In genomic region chr9:16321461-16322119, GRCh38 we compare ENCODE assay signal across 13 cellular contexts.
DNase-seq lines count a peak whose midpoint lies in the region; ATAC-seq and TF ChIP-seq lines count a peak whose summit lies in the region.
"Had no signal": no experiment of that assay in that cellular context is flagged by ENCODE, and none has a peak within 500 bp of the region (broad histone marks: within the 10 kb centered on the region; RNA-seq: fewer than 3 reads in every experiment).

No MANE protein-coding gene starts in this region.

- no peaks in the 10 kb centered on the region for H3K36me3 Mint-ChIP-seq in effector memory CD8-positive, alpha-beta T cell (ENCODE audit: insufficient read depth)

- H3K9me3 Mint-ChIP-seq in effector memory CD8-positive, alpha-beta T cell, result peaks cover 0 to 10% of the 10 kb centered on the region in 2 donors

- no peak overlapping the region for H3K4me3 Mint-ChIP-seq in effector memory CD8-positive, alpha-beta T cell
- H3K4me3 Mint-ChIP-seq: activated T-cell treated with anti-CD3 and anti-CD28 coated beads, Interleukin-2, amount 50 U/mL, for 72 hours had no signal

- H3K27ac Mint-ChIP-seq in effector memory CD8-positive, alpha-beta T cell, result no peak overlapping the region
- H3K27ac Mint-ChIP-seq: activated T-cell treated with anti-CD3 and anti-CD28 coated beads, Interleukin-2, amount 50 U/mL, for 72 hours had no signal

- H3K4me2 ChIP-seq in osteoblast (ENCODE audit: insufficient read depth, low read length), result no peak overlapping the region

- H3K79me2 ChIP-seq in osteoblast (ENCODE audit: insufficient read depth, low read length), result no peaks in the 10 kb centered on the region

- TF ChIP-seq CTCF in fibroblast of mammary gland (conservative IDR thresholded peaks at IDR 0.05; ENCODE audit: control insufficient read depth, insufficient read depth, low read depth, low read length) (no peak), osteoblast (IDR thresholded peaks at IDR 0.05; ENCODE audit: extremely low read depth, low read depth, low read length) (no peak)

- no peak overlapping the region for H3K4me3 ChIP-seq in fibroblast of mammary gland (ENCODE audit: control insufficient read depth, low read depth, low read length)
- no peak overlapping the region for H3K4me3 ChIP-seq in osteoblast (ENCODE audit: insufficient read depth, low read length)
- H3K4me3 ChIP-seq: ovary, uterus had no signal

- H3K27me3 Mint-ChIP-seq in effector memory CD8-positive, alpha-beta T cell, result no peaks in the 10 kb centered on the region

- no peaks in the 10 kb centered on the region for H3K4me1 Mint-ChIP-seq in effector memory CD8-positive, alpha-beta T cell (ENCODE audit: low read depth in 2 of 2)

- no peak for ATAC-seq in effector memory CD8-positive, alpha-beta T cell (replicated peaks)
- ATAC-seq: activated T-cell treated with anti-CD3 and anti-CD28 coated beads, Interleukin-2, amount 50 U/mL, for 72 hours; HCT116 had no signal

- H2AFZ ChIP-seq in osteoblast (ENCODE audit: low read length), result peak overlapping the region; percentile 64

- no peaks in the 10 kb centered on the region for H4K20me1 ChIP-seq in osteoblast (ENCODE audit: insufficient read depth, low read length)

- H3K36me3 ChIP-seq in osteoblast (ENCODE audit: insufficient read depth, low read length), result no peaks in the 10 kb centered on the region
- H3K36me3 ChIP-seq: ovary, uterus had no signal

- peak; percentile 6 for DNase-seq in ELF-1 (ENCODE audit: low read depth, low spot score)
- DNase-seq in RPMI7951 (ENCODE audit: low read depth), result peak; percentile 90
- DNase-seq in fibroblast of mammary gland (ENCODE audit: low read depth), result peak; percentile 86
- DNase-seq in osteoblast (ENCODE audit: insufficient read length, low spot score, missing footprints), result peak; percentile 97
- DNase-seq in NCI-H187 (lab: John Stamatoyannopoulos, UW), result no peak
- no peak for DNase-seq in activated gamma-delta T cell (lab: John Stamatoyannopoulos, UW)
- DNase-seq in effector memory CD8-positive, alpha-beta T cell, result no peak
- no peak for DNase-seq in NCI-H2081 treated with DMSO at 0.1 percent for 48 hours (lab: John Stamatoyannopoulos, UW)
- DNase-seq: activated T-cell treated with anti-CD3 and anti-CD28 coated beads, Interleukin-2, amount 50 U/mL, for 72 hours; DMS79; uterus had no signal

- peaks cover 11% of the 10 kb centered on the region for H3K4me1 ChIP-seq in osteoblast (ENCODE audit: insufficient read depth, low read length)
- H3K4me1 ChIP-seq: uterus had no signal

- peak overlapping the region; percentile 67 for H3K27ac ChIP-seq in osteoblast (ENCODE audit: low read depth, low read length)
- H3K27ac ChIP-seq: ovary, uterus had no signal

- no peaks in the 10 kb centered on the region for H3K27me3 ChIP-seq in osteoblast (ENCODE audit: insufficient read depth, low read length)
- H3K27me3 ChIP-seq: ovary, uterus had no signal

- H3K9me3 ChIP-seq in osteoblast (ENCODE audit: low read depth, low read length), result no peaks in the 10 kb centered on the region
- H3K9me3 ChIP-seq: ovary, uterus had no signal

Comparison
In these comparisons a context has a peak if more than half of its experiments do, and no peak if none do; other contexts are left out.
1. DNase-seq: peak in ELF-1 (single experiment), RPMI7951 (single experiment), fibroblast of mammary gland (single experiment) and osteoblast (single experiment); none in NCI-H187 (0 of 2), activated gamma-delta T cell (single experiment), effector memory CD8-positive, alpha-beta T cell (0 of 3) and NCI-H2081 treated with DMSO at 0.1 percent for 48 hours (single experiment).